1 cellular context compared by ENCODE assay signal in the genomic region with DNA sequence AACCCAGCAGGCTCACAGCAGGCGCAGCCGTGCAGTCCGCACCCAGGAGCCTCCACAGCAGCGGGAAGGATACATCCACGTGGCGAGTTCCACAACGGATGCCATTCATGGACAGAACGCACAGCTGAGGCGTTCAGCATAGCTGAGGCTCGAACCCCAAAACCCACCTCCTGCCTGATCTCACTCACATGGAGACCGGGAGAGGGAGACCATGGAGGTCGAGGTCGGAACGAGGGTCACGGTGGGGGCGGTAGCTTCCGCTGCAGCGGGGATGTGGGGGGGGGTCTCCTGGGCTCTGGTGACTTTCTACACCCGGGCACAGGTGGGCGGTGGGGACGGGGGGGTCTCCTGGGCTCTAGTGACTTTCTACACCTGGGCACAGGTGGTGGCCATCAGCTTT.
TF ChIP-seq lines count a peak whose summit lies in the region.

No MANE protein-coding gene starts in this region.

TF ChIP-seq in H1, 55 proteins besides CTCF, POLR2A, EP300 and RAD21:
- TF ChIP-seq EZH2 (IDR thresholded peaks at IDR 0.05; ENCODE audit: low read depth, low read length, severe bottlenecking) (no peak), CEBPB (IDR thresholded peaks at IDR 0.05; ENCODE audit: low read depth, low read length) (no peak), GTF2F1 (IDR thresholded peaks at IDR 0.05; ENCODE audit: borderline replicate concordance, low read depth, low read length) (no peak), SIX5 (IDR thresholded peaks at IDR 0.05; ENCODE audit: low read depth, low read length) (no peak), TCF12 (IDR thresholded peaks at IDR 0.05; ENCODE audit: low read depth, low read length) (no peak), MAFK (IDR thresholded peaks at IDR 0.05; ENCODE audit: low read depth, low read length) (no peak), PHF8 (conservative IDR thresholded peaks at IDR 0.05; ENCODE audit: low read depth, low read length) (no peak), CBX8 (IDR thresholded peaks at IDR 0.05; ENCODE audit: borderline replicate concordance, low read depth, low read length) (no peak), BRCA1 (IDR thresholded peaks at IDR 0.05; ENCODE audit: low read depth, low read length) (no peak), SRF (IDR thresholded peaks at IDR 0.05; ENCODE audit: low read depth, low read length) (no peak), CHD2 (IDR thresholded peaks at IDR 0.05; ENCODE audit: low read length) (no peak), SUZ12 (IDR thresholded peaks at IDR 0.05; ENCODE audit: low read length) (no peak), TEAD4 (IDR thresholded peaks at IDR 0.05; ENCODE audit: low read depth, low read length) (no peak)
- TF ChIP-seq, protein P1, sequence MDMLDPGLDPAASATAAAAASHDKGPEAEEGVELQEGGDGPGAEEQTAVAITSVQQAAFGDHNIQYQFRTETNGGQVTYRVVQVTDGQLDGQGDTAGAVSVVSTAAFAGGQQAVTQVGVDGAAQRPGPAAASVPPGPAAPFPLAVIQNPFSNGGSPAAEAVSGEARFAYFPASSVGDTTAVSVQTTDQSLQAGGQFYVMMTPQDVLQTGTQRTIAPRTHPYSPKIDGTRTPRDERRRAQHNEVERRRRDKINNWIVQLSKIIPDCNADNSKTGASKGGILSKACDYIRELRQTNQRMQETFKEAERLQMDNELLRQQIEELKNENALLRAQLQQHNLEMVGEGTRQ (IDR thresholded peaks at IDR 0.05; ENCODE audit: low read length), result no peak
- TF ChIP-seq, protein P2, sequence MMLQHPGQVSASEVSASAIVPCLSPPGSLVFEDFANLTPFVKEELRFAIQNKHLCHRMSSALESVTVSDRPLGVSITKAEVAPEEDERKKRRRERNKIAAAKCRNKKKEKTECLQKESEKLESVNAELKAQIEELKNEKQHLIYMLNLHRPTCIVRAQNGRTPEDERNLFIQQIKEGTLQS (IDR thresholded peaks at IDR 0.05; ENCODE audit: insufficient read depth, low read depth, low read length), result no peak
